Comparison of ENCODE assay signal across 13 cellular contexts in the genomic region with DNA sequence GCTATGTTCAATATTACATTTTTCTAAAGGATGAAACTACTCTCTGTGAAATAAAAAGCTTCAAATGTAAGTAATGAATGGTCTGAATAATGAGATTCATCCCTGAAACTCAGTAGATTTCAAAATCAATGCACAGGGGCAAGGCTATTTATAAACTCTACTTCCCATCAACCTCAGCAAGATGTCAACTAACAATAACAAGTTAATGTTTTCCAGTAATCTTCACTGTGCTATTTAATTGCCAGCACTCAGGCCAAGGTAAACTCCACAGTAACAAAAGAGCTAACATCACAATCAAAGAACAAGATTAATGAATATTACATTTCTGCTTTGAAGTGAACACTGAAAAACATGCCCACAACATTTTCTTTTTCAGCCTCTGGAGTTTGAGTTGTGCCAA.
DNase-seq lines count a peak whose midpoint lies in the region; ATAC-seq and TF ChIP-seq lines count a peak whose summit lies in the region.
"Had no signal": no experiment of that assay in that cellular context is flagged by ENCODE, and none has a peak within 500 bp of the region (broad histone marks: within the 10 kb centered on the region; RNA-seq: fewer than 3 reads in every experiment).

No MANE protein-coding gene starts in this region.

- H3K4me3 ChIP-seq in adipocyte (ENCODE audit: low read length) (no peak overlapping the region), left ventricle myocardium inferior (no peak overlapping the region), sigmoid colon (no peak overlapping the region)

- peak; percentile 87 for DNase-seq in NCI-H1105 treated with DMSO at 0.1 percent for 48 hours (lab: John Stamatoyannopoulos, UW)
- DNase-seq in adipocyte (ENCODE audit: low read depth) = peak; percentile 36
- DNase-seq in left ventricle myocardium inferior = no peak
- DNase-seq in sigmoid colon = no peak
- DNase-seq: activated CD8-positive, alpha-beta T cell treated with anti-CD3 and anti-CD28 coated beads for 36 hours; effector memory CD4-positive, alpha-beta T cell; stimulated activated naive CD4-positive, alpha-beta T cell treated with Interleukin-2 at 50 U/mL for 16 hours; T-helper 2 cell had no signal

- H3K4me1 ChIP-seq in adipocyte (ENCODE audit: control insufficient read depth, insufficient read depth, low read length) (peaks cover 31% of the 10 kb centered on the region), left ventricle myocardium inferior (peaks cover 39% of the 10 kb centered on the region), sigmoid colon (peaks cover 0 to 56% (median 46%) of the 10 kb centered on the region in 4 donors)

- intact Hi-C loops in left ventricle myocardium inferior (cut with micrococcal nuclease) = no loop called here
- intact Hi-C loops in sigmoid colon (cut with DNase I) = no loop called here

- H3K9me3 ChIP-seq in adipocyte (ENCODE audit: control insufficient read depth, low read length) (no peaks in the 10 kb centered on the region), left ventricle myocardium inferior (replicated peaks) (no peaks in the 10 kb centered on the region), sigmoid colon (no peaks in the 10 kb centered on the region)

- TF ChIP-seq EP300 in sigmoid colon (IDR thresholded peaks at IDR 0.05) = peak in 3 of 4 donors; percentile 20 to 68 (median 39)

- TF ChIP-seq CTCF in left ventricle myocardium inferior (IDR thresholded peaks at IDR 0.05; ENCODE audit: borderline replicate concordance) = no peak
- no peak for TF ChIP-seq CTCF in sigmoid colon (IDR thresholded peaks at IDR 0.05)

- TF ChIP-seq POLR2A in sigmoid colon (IDR thresholded peaks at IDR 0.05) = no peak

- H3K9ac ChIP-seq in adipocyte (ENCODE audit: low read length) = no peak overlapping the region

- ATAC-seq in GM18868 (IDR thresholded peaks at IDR 0.05; ENCODE audit: unreplicated experiment) (no peak), GM21515 (IDR thresholded peaks at IDR 0.05; ENCODE audit: unreplicated experiment) (no peak), GM19395 (IDR thresholded peaks at IDR 0.05; ENCODE audit: unreplicated experiment) (no peak), HG02642 (IDR thresholded peaks at IDR 0.05; ENCODE audit: poor library complexity, unreplicated experiment) (no peak)
- ATAC-seq: activated CD8-positive, alpha-beta T cell treated with anti-CD3 and anti-CD28 coated beads for 36 hours; natural killer cell treated with Interleukin-12 subunit alpha and Interleukin-12 subunit beta and Interleukin-15 and Interleukin-18, amount 100 ng/mL, for 72 hours had no signal

- H3K27ac ChIP-seq in left ventricle myocardium inferior (replicated peaks) (peak overlapping the region; percentile 52), sigmoid colon (peak overlapping the region in 3 of 4 donors; percentile 57 to 67 (median 65))

- H3K36me3 ChIP-seq in adipocyte (ENCODE audit: control insufficient read depth, insufficient read depth, low read length, severe bottlenecking) (no peaks in the 10 kb centered on the region), left ventricle myocardium inferior (no peaks in the 10 kb centered on the region), sigmoid colon (no peaks in the 10 kb centered on the region)

- no peaks in the 10 kb centered on the region for H3K27me3 ChIP-seq in adipocyte (replicated peaks; ENCODE audit: control insufficient read depth, insufficient read depth, low read length)
- no peaks in the 10 kb centered on the region for H3K27me3 ChIP-seq in left ventricle myocardium inferior (ENCODE audit: low read depth)
- no peaks in the 10 kb centered on the region for H3K27me3 ChIP-seq in sigmoid colon

Comparison
In these comparisons a context has a peak if more than half of its experiments do, and no peak if none do; other contexts are left out.
1. DNase-seq: peak in NCI-H1105 treated with DMSO at 0.1 percent for 48 hours (single experiment) and adipocyte (single experiment); none in left ventricle myocardium inferior (single experiment) and sigmoid colon (single experiment).